In genomic region chr18:37391698-37392548, GRCh38 we compare ENCODE assay signal across 14 cellular contexts.
DNase-seq lines count a peak whose midpoint lies in the region; ATAC-seq lines count a peak whose summit lies in the region.
"Had no signal": no experiment of that assay in that cellular context is flagged by ENCODE, and none has a peak within 500 bp of the region (broad histone marks: within the 10 kb centered on the region; RNA-seq: fewer than 3 reads in every experiment).

No MANE protein-coding gene starts in this region.

- no peak for DNase-seq in activated CD4-positive, alpha-beta T cell treated with anti-CD3 and anti-CD28 coated beads for 1 hour
- DNase-seq in SHP77 treated with DMSO at 0.1 percent for 48 hours (lab: John Stamatoyannopoulos, UW) (no peak), islet precursor cell (no peak)
- DNase-seq: activated T-cell treated with anti-CD3 and anti-CD28 coated beads, Interleukin-2, amount 50 U/mL, for 72 hours; aorta; foreskin melanocyte; GF-D8; naive B cell; OCI-M1 had no signal

- no peaks in the 10 kb centered on the region for H3K9me3 Mint-ChIP-seq in stimulated activated memory B cell treated with anti-CD40 and anti-IgM and Interleukin-4, amounts not matched to agents 10 μg/mL and 1 μg/mL and 100 μg/mL, for 72 hours
- H3K9me3 Mint-ChIP-seq: activated T-cell treated with anti-CD3 and anti-CD28 coated beads, Interleukin-2, amount 50 U/mL, for 72 hours had no signal

- H3K4me3 Mint-ChIP-seq in stimulated activated memory B cell treated with anti-CD40 and anti-IgM and Interleukin-4, amounts not matched to agents 10 μg/mL and 1 μg/mL and 100 μg/mL, for 72 hours, result no peak overlapping the region
- H3K4me3 Mint-ChIP-seq: activated T-cell treated with anti-CD3 and anti-CD28 coated beads, Interleukin-2, amount 50 U/mL, for 72 hours had no signal

- no peaks in the 10 kb centered on the region for H3K36me3 Mint-ChIP-seq in stimulated activated memory B cell treated with anti-CD40 and anti-IgM and Interleukin-4, amounts not matched to agents 10 μg/mL and 1 μg/mL and 100 μg/mL, for 72 hours
- H3K36me3 Mint-ChIP-seq: naive B cell had no signal

- H3K4me1 Mint-ChIP-seq in stimulated activated memory B cell treated with anti-CD40 and anti-IgM and Interleukin-4, amounts not matched to agents 10 μg/mL and 1 μg/mL and 100 μg/mL, for 72 hours, result peaks cover 23% of the 10 kb centered on the region

- no peak overlapping the region for H3K27ac Mint-ChIP-seq in stimulated activated memory B cell treated with anti-CD40 and anti-IgM and Interleukin-4, amounts not matched to agents 10 μg/mL and 1 μg/mL and 100 μg/mL, for 72 hours
- H3K27ac Mint-ChIP-seq: activated T-cell treated with anti-CD3 and anti-CD28 coated beads, Interleukin-2, amount 50 U/mL, for 72 hours; naive B cell had no signal

- peaks cover 73% of the 10 kb centered on the region for H3K27me3 Mint-ChIP-seq in stimulated activated memory B cell treated with anti-CD40 and anti-IgM and Interleukin-4, amounts not matched to agents 10 μg/mL and 1 μg/mL and 100 μg/mL, for 72 hours

- ATAC-seq in GM18870 (IDR thresholded peaks at IDR 0.05; ENCODE audit: unreplicated experiment), result peak; percentile 79
- ATAC-seq in HG02588 (IDR thresholded peaks at IDR 0.05; ENCODE audit: unreplicated experiment), result peak; percentile 87
- ATAC-seq in HG03558 (IDR thresholded peaks at IDR 0.05; ENCODE audit: extremely low read depth, unreplicated experiment), result peak; percentile 74
- peak; percentile 79 for ATAC-seq in stimulated activated memory B cell treated with anti-CD40 and anti-IgM and Interleukin-4, amounts not matched to agents 10 μg/mL and 1 μg/mL and 100 μg/mL, for 72 hours
- ATAC-seq: activated T-cell treated with anti-CD3 and anti-CD28 coated beads, Interleukin-2, amount 50 U/mL, for 72 hours; right lobe of liver had no signal
